ENCODE assay signal across 9 cellular contexts in genomic region chr2:37934591-37935513, GRCh38. TPM values are rescaled to one million over a fixed set of nuclear protein-coding genes. Genes with fewer than 3 reads are reported as not detected.
DNase-seq lines count a peak whose midpoint lies in the region; ATAC-seq, FAIRE-seq and TF ChIP-seq lines count a peak whose summit lies in the region.
"Had no signal": no experiment of that assay in that cellular context is flagged by ENCODE, and none has a peak within 500 bp of the region (broad histone marks: within the 10 kb centered on the region; RNA-seq: fewer than 3 reads in every experiment).

No MANE protein-coding gene starts in this region.

- no peak for TF ChIP-seq RAD21 in A549 (conservative IDR thresholded peaks at IDR 0.05 in 1 of 2, IDR thresholded peaks at IDR 0.05 in 1 of 2)

- peaks cover 2% of the 10 kb centered on the region for H3K36me3 Mint-ChIP-seq in T-helper 2 cell treated with Interferon-gamma antibody and Interleukin-4, amounts not matched to agents 5 μg/mL and 100 μg/mL, for 36 hours (ENCODE audit: low read depth)

- H3K27me3 Mint-ChIP-seq in T-helper 2 cell treated with Interferon-gamma antibody and Interleukin-4, amounts not matched to agents 5 μg/mL and 100 μg/mL, for 36 hours (ENCODE audit: low read depth): peaks cover 43% of the 10 kb centered on the region

- no peak for ATAC-seq in A549
- ATAC-seq in GM19025 (IDR thresholded peaks at IDR 0.05; ENCODE audit: low read depth, unreplicated experiment): peak; percentile 87
- peak; percentile 88 for ATAC-seq in HG03025 (IDR thresholded peaks at IDR 0.05; ENCODE audit: low FRiP score, unreplicated experiment)

- CTCF ChIA-PET in A549 (lab: Yijun Ruan, JAX): no interaction called here

- peak overlapping the region; percentile 53 for H3K4me3 Mint-ChIP-seq in T-helper 2 cell treated with Interferon-gamma antibody and Interleukin-4, amounts not matched to agents 5 μg/mL and 100 μg/mL, for 36 hours

- no peaks in the 10 kb centered on the region for H3K9me3 ChIP-seq in A549

- H3K9me3 Mint-ChIP-seq in T-helper 2 cell treated with Interferon-gamma antibody and Interleukin-4, amounts not matched to agents 5 μg/mL and 100 μg/mL, for 36 hours: peaks cover 13% of the 10 kb centered on the region

- no peak for DNase-seq in A549 (ENCODE audit: low read depth in 1 of 2, low spot score in 1 of 2)
- DNase-seq in T-helper 2 cell treated with Interferon-gamma antibody and Interleukin-4, amounts not matched to agents 5 μg/mL and 100 μg/mL, for 36 hours (ENCODE audit: low spot score): no peak
- DNase-seq in RCC 7860 (ENCODE audit: low spot score): no peak
- no peak for DNase-seq in NCI-H69 (lab: John Stamatoyannopoulos, UW)
- no peak for DNase-seq in COR-L47 (lab: John Stamatoyannopoulos, UW)
- DNase-seq in GOT3 (lab: John Stamatoyannopoulos, UW): no peak

- FAIRE-seq in A549 (lab: Jason Lieb, UNC): no peak
- FAIRE-seq in RCC 7860 (lab: Jason Lieb, UNC): no peak
- FAIRE-seq: astrocyte had no signal

- no peak for TF ChIP-seq EP300 in A549 (IDR thresholded peaks at IDR 0.05)

- no peaks in the 10 kb centered on the region for H3K4me1 ChIP-seq in A549

- peak overlapping the region; percentile 53 for H3K4me2 ChIP-seq in A549

- H3K27ac ChIP-seq in A549: no peak overlapping the region

- no peak overlapping the region for H3K27ac Mint-ChIP-seq in T-helper 2 cell treated with Interferon-gamma antibody and Interleukin-4, amounts not matched to agents 5 μg/mL and 100 μg/mL, for 36 hours

- WGBS in A549 (ENCODE audit: missing lambda C conversion rate): 37% methylated on average over 7 of the region's 7 CpGs

- H3K4me1 Mint-ChIP-seq in T-helper 2 cell treated with Interferon-gamma antibody and Interleukin-4, amounts not matched to agents 5 μg/mL and 100 μg/mL, for 36 hours (ENCODE audit: low read depth): peaks cover 9% of the 10 kb centered on the region

- no peak overlapping the region for H3K4me3 ChIP-seq in A549

- no peak for TF ChIP-seq CTCF in A549 (IDR thresholded peaks at IDR 0.05)

- no peak for TF ChIP-seq POLR2A in A549 (IDR thresholded peaks at IDR 0.05; ENCODE audit: low read length)

- POLR2A ChIA-PET in A549 (lab: Yijun Ruan, JAX): interaction anchor here (1.6 kb wide), 1 partner anchor 10 kb away, joined by 5 read pairs; the partner anchor contains the start of gene RMDN2

TF ChIP-seq in A549, 52 proteins besides CTCF, POLR2A, EP300 and RAD21:
- TF ChIP-seq CBX2 (IDR thresholded peaks at IDR 0.05; ENCODE audit: borderline replicate concordance, low read depth) (no peak), KDM5A (IDR thresholded peaks at IDR 0.05) (no peak), HES2 (IDR thresholded peaks at IDR 0.05) (no peak)

RNA-seq across cellular contexts. Expression of gene RMDN2, which starts 9.8 kb away (rescaled TPM):
- polyA plus RNA-seq in A549 (2011; rRNA removed): 4.5 and 6.9 TPM in 2 replicates
- polyA plus RNA-seq in A549 (2012; cell fraction: cytosol; rRNA removed): 1.2 TPM in 2 replicates
- polyA plus RNA-seq in A549 (2012; cell fraction: nucleus; rRNA removed): 0.58 and 0.84 TPM in 2 replicates
- polyA plus RNA-seq in A549 (2017; fragmentation: RNase III; extraction: RNeasy Plus Mini Kit Qiagen cat#74134 plus additional on column Dnase treatment): 4.6 to 5.4 TPM (median 4.8 TPM) in 3 replicates
- 0.99 and 1.3 TPM in 2 replicates for polyA minus RNA-seq in A549 (2011; rRNA and poly(A)+ RNA removed)

Comparison
In these comparisons a context has a peak if more than half of its experiments do, and no peak if none do; other contexts are left out.
1. ATAC-seq: peak in GM19025 (single experiment) and HG03025 (single experiment); none in A549 (0 of 2).